Comparison of ENCODE assay signal across 1 cellular context in the genomic region with DNA sequence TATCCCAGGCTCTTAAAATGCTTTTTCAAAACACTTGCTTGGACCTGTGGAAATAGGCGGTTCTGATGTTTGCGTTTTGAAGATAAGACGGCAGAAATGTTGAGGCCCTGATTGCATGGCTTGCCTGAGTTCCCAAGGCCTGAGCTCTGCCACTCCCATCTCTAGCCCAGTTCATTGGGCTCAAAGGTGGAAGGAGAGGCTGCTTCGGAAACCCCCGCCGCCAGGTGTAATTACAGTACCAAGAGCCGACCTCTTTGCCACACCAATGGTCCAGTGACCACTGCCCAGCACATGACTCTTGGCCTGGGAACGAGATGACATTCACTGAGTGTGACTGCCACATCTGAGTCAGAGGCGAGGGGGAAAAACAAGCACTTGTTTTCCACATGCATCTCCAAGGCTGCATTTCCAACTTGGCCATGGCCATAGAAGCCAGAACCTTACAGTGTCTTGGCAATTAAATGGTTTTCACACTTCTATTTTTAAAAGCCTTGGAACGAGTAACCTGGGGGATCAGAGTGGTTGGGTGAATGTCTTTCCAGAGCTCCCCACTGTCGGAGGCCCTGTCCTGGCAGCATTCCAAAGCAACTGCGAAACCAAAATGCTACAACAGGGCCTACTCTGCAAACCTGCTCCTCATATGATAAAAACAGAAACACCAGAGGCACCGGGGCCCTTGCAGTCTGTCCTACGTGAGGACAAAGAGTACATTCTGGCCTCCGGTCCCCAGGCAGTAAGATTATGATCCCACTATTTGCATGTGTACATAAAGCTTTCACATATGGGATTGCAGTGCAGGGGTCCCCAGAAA.
TF ChIP-seq lines count a peak whose summit lies in the region.

No MANE protein-coding gene starts in this region.

TF ChIP-seq in HepG2, 621 proteins besides CTCF, POLR2A, EP300 and RAD21 (continued from another document and continues in another):
- TF ChIP-seq AGO2 (optimal IDR thresholded peaks at IDR 0.05; ENCODE audit: low read depth, low read length) (no peak), RELA (CRISPR knock-in tag; IDR thresholded peaks at IDR 0.05) (no peak), ZSCAN20 (CRISPR knock-in tag; IDR thresholded peaks at IDR 0.05; ENCODE audit: borderline replicate concordance) (no peak), STAG1 (CRISPR knock-in tag; IDR thresholded peaks at IDR 0.05) (no peak), ZNF768 (CRISPR knock-in tag; IDR thresholded peaks at IDR 0.05) (no peak), ZNF224 (CRISPR knock-in tag; IDR thresholded peaks at IDR 0.05) (no peak), ZMYM2 (CRISPR knock-in tag; IDR thresholded peaks at IDR 0.05) (no peak), IKZF4 (CRISPR knock-in tag; IDR thresholded peaks at IDR 0.05; ENCODE audit: borderline replicate concordance, low read depth, not compliant biosample characterization) (no peak), ISL2 (CRISPR knock-in tag; IDR thresholded peaks at IDR 0.05) (0 out of 2 replicates have a peak, but pooled peaks have one; percentile 3), ZNF850 (CRISPR knock-in tag; conservative IDR thresholded peaks at IDR 0.05) (no peak), ZFP37 (CRISPR knock-in tag; IDR thresholded peaks at IDR 0.05; ENCODE audit: borderline replicate concordance) (no peak), PLRG1 (conservative IDR thresholded peaks at IDR 0.05) (no peak), FOSL2 (CRISPR knock-in tag; IDR thresholded peaks at IDR 0.05) (0 out of 2 replicates have a peak, but pooled peaks have one; percentile 24), ZNF468 (CRISPR knock-in tag; IDR thresholded peaks at IDR 0.05) (no peak), SALL1 (CRISPR knock-in tag; IDR thresholded peaks at IDR 0.05) (peak; percentile 35; the same call in 1 of the 2 replicates), FOXP1 (IDR thresholded peaks at IDR 0.05) (no peak), FOXP1 (CRISPR knock-in tag; IDR thresholded peaks at IDR 0.05) (no peak), FLYWCH1 (CRISPR knock-in tag; IDR thresholded peaks at IDR 0.05) (no peak), ZNF543 (CRISPR knock-in tag; IDR thresholded peaks at IDR 0.05) (no peak), GABPB1 (CRISPR knock-in tag; IDR thresholded peaks at IDR 0.05) (no peak), RXRB (CRISPR knock-in tag; IDR thresholded peaks at IDR 0.05; ENCODE audit: borderline replicate concordance) (no peak), MEF2D (CRISPR knock-in tag; IDR thresholded peaks at IDR 0.05) (0 out of 2 replicates have a peak, but pooled peaks have one; percentile 27)
- TF ChIP-seq, protein P1, sequence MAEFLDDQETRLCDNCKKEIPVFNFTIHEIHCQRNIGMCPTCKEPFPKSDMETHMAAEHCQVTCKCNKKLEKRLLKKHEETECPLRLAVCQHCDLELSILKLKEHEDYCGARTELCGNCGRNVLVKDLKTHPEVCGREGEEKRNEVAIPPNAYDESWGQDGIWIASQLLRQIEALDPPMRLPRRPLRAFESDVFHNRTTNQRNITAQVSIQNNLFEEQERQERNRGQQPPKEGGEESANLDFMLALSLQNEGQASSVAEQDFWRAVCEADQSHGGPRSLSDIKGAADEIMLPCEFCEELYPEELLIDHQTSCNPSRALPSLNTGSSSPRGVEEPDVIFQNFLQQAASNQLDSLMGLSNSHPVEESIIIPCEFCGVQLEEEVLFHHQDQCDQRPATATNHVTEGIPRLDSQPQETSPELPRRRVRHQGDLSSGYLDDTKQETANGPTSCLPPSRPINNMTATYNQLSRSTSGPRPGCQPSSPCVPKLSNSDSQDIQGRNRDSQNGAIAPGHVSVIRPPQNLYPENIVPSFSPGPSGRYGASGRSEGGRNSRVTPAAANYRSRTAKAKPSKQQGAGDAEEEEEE (CRISPR knock-in tag; IDR thresholded peaks at IDR 0.05; ENCODE audit: borderline replicate concordance) = no peak
- TF ChIP-seq, protein P2, sequence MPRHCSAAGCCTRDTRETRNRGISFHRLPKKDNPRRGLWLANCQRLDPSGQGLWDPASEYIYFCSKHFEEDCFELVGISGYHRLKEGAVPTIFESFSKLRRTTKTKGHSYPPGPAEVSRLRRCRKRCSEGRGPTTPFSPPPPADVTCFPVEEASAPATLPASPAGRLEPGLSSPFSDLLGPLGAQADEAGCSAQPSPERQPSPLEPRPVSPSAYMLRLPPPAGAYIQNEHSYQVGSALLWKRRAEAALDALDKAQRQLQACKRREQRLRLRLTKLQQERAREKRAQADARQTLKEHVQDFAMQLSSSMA (CRISPR knock-in tag; IDR thresholded peaks at IDR 0.05) = no peak
- TF ChIP-seq, protein P3, sequence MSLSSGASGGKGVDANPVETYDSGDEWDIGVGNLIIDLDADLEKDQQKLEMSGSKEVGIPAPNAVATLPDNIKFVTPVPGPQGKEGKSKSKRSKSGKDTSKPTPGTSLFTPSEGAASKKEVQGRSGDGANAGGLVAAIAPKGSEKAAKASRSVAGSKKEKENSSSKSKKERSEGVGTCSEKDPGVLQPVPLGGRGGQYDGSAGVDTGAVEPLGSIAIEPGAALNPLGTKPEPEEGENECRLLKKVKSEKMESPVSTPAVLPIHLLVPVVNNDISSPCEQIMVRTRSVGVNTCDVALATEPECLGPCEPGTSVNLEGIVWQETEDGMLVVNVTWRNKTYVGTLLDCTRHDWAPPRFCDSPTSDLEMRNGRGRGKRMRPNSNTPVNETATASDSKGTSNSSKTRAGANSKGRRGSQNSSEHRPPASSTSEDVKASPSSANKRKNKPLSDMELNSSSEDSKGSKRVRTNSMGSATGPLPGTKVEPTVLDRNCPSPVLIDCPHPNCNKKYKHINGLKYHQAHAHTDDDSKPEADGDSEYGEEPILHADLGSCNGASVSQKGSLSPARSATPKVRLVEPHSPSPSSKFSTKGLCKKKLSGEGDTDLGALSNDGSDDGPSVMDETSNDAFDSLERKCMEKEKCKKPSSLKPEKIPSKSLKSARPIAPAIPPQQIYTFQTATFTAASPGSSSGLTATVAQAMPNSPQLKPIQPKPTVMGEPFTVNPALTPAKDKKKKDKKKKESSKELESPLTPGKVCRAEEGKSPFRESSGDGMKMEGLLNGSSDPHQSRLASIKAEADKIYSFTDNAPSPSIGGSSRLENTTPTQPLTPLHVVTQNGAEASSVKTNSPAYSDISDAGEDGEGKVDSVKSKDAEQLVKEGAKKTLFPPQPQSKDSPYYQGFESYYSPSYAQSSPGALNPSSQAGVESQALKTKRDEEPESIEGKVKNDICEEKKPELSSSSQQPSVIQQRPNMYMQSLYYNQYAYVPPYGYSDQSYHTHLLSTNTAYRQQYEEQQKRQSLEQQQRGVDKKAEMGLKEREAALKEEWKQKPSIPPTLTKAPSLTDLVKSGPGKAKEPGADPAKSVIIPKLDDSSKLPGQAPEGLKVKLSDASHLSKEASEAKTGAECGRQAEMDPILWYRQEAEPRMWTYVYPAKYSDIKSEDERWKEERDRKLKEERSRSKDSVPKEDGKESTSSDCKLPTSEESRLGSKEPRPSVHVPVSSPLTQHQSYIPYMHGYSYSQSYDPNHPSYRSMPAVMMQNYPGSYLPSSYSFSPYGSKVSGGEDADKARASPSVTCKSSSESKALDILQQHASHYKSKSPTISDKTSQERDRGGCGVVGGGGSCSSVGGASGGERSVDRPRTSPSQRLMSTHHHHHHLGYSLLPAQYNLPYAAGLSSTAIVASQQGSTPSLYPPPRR (CRISPR knock-in tag; IDR thresholded peaks at IDR 0.05; ENCODE audit: borderline replicate concordance) = no peak
- TF ChIP-seq, protein P4, sequence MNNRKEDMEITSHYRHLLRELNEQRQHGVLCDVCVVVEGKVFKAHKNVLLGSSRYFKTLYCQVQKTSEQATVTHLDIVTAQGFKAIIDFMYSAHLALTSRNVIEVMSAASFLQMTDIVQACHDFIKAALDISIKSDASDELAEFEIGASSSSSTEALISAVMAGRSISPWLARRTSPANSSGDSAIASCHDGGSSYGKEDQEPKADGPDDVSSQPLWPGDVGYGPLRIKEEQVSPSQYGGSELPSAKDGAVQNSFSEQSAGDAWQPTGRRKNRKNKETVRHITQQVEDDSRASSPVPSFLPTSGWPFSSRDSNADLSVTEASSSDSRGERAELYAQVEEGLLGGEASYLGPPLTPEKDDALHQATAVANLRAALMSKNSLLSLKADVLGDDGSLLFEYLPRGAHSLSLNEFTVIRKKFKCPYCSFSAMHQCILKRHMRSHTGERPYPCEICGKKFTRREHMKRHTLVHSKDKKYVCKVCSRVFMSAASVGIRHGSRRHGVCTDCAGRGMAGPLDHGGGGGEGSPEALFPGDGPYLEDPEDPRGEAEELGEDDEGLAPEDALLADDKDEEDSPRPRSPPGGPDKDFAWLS (CRISPR knock-in tag; IDR thresholded peaks at IDR 0.05; ENCODE audit: borderline replicate concordance) = no peak
- TF ChIP-seq, protein P5, sequence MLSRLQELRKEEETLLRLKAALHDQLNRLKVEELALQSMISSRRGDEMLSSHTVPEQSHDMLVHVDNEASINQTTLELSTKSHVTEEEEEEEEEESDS (CRISPR knock-in tag; IDR thresholded peaks at IDR 0.05; ENCODE audit: borderline replicate concordance) = no peak
- TF ChIP-seq, protein P6, sequence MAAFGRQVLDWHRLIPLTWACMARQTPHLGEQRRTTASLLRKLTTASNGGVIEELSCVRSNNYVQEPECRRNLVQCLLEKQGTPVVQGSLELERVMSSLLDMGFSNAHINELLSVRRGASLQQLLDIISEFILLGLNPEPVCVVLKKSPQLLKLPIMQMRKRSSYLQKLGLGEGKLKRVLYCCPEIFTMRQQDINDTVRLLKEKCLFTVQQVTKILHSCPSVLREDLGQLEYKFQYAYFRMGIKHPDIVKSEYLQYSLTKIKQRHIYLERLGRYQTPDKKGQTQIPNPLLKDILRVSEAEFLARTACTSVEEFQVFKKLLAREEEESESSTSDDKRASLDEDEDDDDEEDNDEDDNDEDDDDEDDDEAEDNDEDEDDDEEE (CRISPR knock-in tag; IDR thresholded peaks at IDR 0.05) = no peak
- TF ChIP-seq, protein P7, sequence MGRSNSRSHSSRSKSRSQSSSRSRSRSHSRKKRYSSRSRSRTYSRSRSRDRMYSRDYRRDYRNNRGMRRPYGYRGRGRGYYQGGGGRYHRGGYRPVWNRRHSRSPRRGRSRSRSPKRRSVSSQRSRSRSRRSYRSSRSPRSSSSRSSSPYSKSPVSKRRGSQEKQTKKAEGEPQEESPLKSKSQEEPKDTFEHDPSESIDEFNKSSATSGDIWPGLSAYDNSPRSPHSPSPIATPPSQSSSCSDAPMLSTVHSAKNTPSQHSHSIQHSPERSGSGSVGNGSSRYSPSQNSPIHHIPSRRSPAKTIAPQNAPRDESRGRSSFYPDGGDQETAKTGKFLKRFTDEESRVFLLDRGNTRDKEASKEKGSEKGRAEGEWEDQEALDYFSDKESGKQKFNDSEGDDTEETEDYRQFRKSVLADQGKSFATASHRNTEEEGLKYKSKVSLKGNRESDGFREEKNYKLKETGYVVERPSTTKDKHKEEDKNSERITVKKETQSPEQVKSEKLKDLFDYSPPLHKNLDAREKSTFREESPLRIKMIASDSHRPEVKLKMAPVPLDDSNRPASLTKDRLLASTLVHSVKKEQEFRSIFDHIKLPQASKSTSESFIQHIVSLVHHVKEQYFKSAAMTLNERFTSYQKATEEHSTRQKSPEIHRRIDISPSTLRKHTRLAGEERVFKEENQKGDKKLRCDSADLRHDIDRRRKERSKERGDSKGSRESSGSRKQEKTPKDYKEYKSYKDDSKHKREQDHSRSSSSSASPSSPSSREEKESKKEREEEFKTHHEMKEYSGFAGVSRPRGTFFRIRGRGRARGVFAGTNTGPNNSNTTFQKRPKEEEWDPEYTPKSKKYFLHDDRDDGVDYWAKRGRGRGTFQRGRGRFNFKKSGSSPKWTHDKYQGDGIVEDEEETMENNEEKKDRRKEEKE (IDR thresholded peaks at IDR 0.05) = no peak
- TF ChIP-seq, protein P8, sequence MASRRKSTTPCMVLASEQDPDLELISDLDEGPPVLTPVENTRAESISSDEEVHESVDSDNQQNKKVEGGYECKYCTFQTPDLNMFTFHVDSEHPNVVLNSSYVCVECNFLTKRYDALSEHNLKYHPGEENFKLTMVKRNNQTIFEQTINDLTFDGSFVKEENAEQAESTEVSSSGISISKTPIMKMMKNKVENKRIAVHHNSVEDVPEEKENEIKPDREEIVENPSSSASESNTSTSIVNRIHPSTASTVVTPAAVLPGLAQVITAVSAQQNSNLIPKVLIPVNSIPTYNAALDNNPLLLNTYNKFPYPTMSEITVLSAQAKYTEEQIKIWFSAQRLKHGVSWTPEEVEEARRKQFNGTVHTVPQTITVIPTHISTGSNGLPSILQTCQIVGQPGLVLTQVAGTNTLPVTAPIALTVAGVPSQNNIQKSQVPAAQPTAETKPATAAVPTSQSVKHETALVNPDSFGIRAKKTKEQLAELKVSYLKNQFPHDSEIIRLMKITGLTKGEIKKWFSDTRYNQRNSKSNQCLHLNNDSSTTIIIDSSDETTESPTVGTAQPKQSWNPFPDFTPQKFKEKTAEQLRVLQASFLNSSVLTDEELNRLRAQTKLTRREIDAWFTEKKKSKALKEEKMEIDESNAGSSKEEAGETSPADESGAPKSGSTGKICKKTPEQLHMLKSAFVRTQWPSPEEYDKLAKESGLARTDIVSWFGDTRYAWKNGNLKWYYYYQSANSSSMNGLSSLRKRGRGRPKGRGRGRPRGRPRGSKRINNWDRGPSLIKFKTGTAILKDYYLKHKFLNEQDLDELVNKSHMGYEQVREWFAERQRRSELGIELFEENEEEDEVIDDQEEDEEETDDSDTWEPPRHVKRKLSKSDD (CRISPR knock-in tag; IDR thresholded peaks at IDR 0.05; ENCODE audit: low read depth) = no peak
- TF ChIP-seq, protein P9, sequence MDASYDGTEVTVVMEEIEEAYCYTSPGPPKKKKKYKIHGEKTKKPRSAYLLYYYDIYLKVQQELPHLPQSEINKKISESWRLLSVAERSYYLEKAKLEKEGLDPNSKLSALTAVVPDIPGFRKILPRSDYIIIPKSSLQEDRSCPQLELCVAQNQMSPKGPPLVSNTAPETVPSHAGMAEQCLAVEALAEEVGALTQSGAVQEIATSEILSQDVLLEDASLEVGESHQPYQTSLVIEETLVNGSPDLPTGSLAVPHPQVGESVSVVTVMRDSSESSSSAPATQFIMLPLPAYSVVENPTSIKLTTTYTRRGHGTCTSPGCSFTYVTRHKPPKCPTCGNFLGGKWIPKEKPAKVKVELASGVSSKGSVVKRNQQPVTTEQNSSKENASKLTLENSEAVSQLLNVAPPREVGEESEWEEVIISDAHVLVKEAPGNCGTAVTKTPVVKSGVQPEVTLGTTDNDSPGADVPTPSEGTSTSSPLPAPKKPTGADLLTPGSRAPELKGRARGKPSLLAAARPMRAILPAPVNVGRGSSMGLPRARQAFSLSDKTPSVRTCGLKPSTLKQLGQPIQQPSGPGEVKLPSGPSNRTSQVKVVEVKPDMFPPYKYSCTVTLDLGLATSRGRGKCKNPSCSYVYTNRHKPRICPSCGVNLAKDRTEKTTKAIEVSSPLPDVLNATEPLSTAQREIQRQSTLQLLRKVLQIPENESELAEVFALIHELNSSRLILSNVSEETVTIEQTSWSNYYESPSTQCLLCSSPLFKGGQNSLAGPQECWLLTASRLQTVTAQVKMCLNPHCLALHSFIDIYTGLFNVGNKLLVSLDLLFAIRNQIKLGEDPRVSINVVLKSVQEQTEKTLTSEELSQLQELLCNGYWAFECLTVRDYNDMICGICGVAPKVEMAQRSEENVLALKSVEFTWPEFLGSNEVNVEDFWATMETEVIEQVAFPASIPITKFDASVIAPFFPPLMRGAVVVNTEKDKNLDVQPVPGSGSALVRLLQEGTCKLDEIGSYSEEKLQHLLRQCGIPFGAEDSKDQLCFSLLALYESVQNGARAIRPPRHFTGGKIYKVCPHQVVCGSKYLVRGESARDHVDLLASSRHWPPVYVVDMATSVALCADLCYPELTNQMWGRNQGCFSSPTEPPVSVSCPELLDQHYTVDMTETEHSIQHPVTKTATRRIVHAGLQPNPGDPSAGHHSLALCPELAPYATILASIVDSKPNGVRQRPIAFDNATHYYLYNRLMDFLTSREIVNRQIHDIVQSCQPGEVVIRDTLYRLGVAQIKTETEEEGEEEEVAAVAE (CRISPR knock-in tag; IDR thresholded peaks at IDR 0.05; ENCODE audit: borderline replicate concordance) = no peak
- TF ChIP-seq, protein P10, sequence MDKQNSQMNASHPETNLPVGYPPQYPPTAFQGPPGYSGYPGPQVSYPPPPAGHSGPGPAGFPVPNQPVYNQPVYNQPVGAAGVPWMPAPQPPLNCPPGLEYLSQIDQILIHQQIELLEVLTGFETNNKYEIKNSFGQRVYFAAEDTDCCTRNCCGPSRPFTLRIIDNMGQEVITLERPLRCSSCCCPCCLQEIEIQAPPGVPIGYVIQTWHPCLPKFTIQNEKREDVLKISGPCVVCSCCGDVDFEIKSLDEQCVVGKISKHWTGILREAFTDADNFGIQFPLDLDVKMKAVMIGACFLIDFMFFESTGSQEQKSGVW (CRISPR knock-in tag; IDR thresholded peaks at IDR 0.05; ENCODE audit: borderline replicate concordance) = no peak
